Comparison of ENCODE assay signal across 10 cellular contexts in genomic region chr3:72010044-72010443, GRCh38.
DNase-seq lines count a peak whose midpoint lies in the region; FAIRE-seq and TF ChIP-seq lines count a peak whose summit lies in the region.
"Had no signal": no experiment of that assay in that cellular context is flagged by ENCODE, and none has a peak within 500 bp of the region (broad histone marks: within the 10 kb centered on the region; RNA-seq: fewer than 3 reads in every experiment).

No MANE protein-coding gene starts in this region.

- peak; percentile 14 for TF ChIP-seq CTCF in GM13977 (IDR thresholded peaks at IDR 0.05; ENCODE audit: extremely low read depth, insufficient read depth, missing control alignments)

- peak; percentile 10 for DNase-seq in ELR (ENCODE audit: low read depth)
- DNase-seq in GM13977 (ENCODE audit: low spot score) = peak; percentile 31
- peak; percentile 11 for DNase-seq in NCI-H69 (lab: John Stamatoyannopoulos, UW)
- DNase-seq in NCI-H2227 treated with DMSO at 0.1 percent for 48 hours (lab: John Stamatoyannopoulos, UW) = no peak
- no peak for DNase-seq in DMS153 (lab: John Stamatoyannopoulos, UW)
- DNase-seq in NCI-H1105 treated with DMSO at 0.1 percent for 48 hours (lab: John Stamatoyannopoulos, UW) = no peak
- DNase-seq: Calu3, NCI-H345, SJCRH30 had no signal

- FAIRE-seq in islet of Langerhans (lab: Jason Lieb, UNC) = peak; percentile 93

- in situ Hi-C loops in GM13977 (cut with MboI; ENCODE audit: low pct_unique_long_range_greater_than_20kb, low sequenced_read_pairs, unreplicated experiment) = no loop called here

Comparison
In these comparisons a context has a peak if more than half of its experiments do, and no peak if none do; other contexts are left out.
1. DNase-seq: peak in ELR (single experiment), GM13977 (single experiment) and NCI-H69 (single experiment); none in NCI-H2227 treated with DMSO at 0.1 percent for 48 hours (single experiment), DMS153 (single experiment) and NCI-H1105 treated with DMSO at 0.1 percent for 48 hours (single experiment).